In the genomic region with DNA sequence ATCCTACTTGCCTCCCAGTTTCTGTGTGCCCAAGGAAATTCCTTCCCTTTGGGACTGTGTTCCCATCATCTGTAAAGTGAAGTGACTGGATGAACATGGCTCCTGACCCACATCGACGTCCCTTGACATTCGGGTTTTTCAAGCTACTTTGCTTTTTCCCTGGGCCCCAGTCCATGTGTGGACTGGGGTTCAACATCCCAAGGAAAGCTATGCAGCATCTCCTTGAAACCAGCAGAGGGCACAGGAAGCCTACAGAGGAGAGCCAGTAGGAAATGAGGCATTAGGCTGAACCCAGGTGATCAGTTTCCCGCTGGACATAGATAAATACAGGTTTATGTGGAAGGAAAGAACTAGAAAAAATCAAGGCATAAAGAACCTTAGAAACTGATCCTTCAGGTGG, we compare ENCODE assay signal across 1 cellular context.
TF ChIP-seq lines count a peak whose summit lies in the region.

No MANE protein-coding gene starts in this region.

TF ChIP-seq in Ishikawa, 13 proteins besides CTCF, POLR2A, EP300 and RAD21 (continued from another document):
- TF ChIP-seq, protein P1, sequence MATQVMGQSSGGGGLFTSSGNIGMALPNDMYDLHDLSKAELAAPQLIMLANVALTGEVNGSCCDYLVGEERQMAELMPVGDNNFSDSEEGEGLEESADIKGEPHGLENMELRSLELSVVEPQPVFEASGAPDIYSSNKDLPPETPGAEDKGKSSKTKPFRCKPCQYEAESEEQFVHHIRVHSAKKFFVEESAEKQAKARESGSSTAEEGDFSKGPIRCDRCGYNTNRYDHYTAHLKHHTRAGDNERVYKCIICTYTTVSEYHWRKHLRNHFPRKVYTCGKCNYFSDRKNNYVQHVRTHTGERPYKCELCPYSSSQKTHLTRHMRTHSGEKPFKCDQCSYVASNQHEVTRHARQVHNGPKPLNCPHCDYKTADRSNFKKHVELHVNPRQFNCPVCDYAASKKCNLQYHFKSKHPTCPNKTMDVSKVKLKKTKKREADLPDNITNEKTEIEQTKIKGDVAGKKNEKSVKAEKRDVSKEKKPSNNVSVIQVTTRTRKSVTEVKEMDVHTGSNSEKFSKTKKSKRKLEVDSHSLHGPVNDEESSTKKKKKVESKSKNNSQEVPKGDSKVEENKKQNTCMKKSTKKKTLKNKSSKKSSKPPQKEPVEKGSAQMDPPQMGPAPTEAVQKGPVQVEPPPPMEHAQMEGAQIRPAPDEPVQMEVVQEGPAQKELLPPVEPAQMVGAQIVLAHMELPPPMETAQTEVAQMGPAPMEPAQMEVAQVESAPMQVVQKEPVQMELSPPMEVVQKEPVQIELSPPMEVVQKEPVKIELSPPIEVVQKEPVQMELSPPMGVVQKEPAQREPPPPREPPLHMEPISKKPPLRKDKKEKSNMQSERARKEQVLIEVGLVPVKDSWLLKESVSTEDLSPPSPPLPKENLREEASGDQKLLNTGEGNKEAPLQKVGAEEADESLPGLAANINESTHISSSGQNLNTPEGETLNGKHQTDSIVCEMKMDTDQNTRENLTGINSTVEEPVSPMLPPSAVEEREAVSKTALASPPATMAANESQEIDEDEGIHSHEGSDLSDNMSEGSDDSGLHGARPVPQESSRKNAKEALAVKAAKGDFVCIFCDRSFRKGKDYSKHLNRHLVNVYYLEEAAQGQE (IDR thresholded peaks at IDR 0.05; ENCODE audit: low read depth) = no peak
- TF ChIP-seq CREB1 (IDR thresholded peaks at IDR 0.05; ENCODE audit: low read depth) = no peak
